28 cellular contexts compared by ENCODE assay signal in the genomic region with DNA sequence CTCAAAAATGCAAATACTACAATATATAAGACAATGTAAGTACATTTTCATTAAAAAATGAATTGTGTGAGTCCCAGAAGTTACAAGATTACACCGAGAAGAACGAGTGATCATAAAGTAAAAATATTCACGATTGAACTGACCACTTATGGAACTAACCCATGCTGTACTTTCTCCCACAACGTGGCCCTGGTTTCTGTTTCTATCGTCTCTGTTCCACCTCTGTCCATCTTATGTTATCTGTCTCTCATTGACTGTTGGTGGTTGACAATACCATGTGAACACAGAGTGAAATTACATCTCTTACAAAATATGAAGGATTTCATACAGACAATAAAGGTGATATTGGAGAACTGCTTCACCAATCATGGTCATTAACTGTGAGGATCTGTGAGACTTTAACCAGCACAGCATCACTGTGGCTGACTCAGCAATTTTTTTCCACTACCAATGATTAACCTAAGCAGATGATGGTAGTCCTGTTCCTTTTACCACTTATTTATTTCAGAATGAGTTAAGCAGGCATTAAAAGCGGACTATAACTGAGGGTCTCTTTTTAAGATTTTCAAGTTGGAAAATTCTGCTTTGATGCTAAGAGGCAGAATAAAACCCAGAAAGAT.
A peak's percentile ranks its signal among the peaks of the same experiment; 100 is the strongest.
DNase-seq lines count a peak whose midpoint lies in the region; ATAC-seq and TF ChIP-seq lines count a peak whose summit lies in the region.
"Had no signal": no experiment of that assay in that cellular context is flagged by ENCODE, and none has a peak within 500 bp of the region (broad histone marks: within the 10 kb centered on the region; RNA-seq: fewer than 3 reads in every experiment).

No MANE protein-coding gene starts in this region.

- DNase-seq in MM.1S, result peak; percentile 27
- DNase-seq in renal cortical epithelial cell (ENCODE audit: low read depth), result peak; percentile 76
- DNase-seq in NCI-H2196 treated with DMSO at 0.1 percent for 48 hours (lab: John Stamatoyannopoulos, UW; ENCODE audit: unreplicated experiment), result no peak
- DNase-seq in thyroid gland, result no peak
- no peak for DNase-seq in NCI-H187 treated with DMSO at 0.1 percent for 48 hours (lab: John Stamatoyannopoulos, UW)
- DNase-seq: activated CD4-positive, alpha-beta T cell treated with anti-CD3 and anti-CD28 coated beads, Interleukin-2, amount 50 U/mL, for 48 hours; activated naive CD4-positive, alpha-beta T cell treated with anti-CD3 and anti-CD28 coated beads, Interleukin-2, amount 50 U/mL, for 16 hours; amygdala; Calu3; hypothalamus; immature natural killer cell; mesendoderm; NCI-H1048; NCI-H1694; NCI-H2171 treated with DMSO at 0.1 percent for 48 hours; NCI-H526; RPMI8226; sigmoid colon; stimulated activated naive B cell treated with anti-CD40 and anti-IgM and Interleukin-4, amounts not matched to agents 10 μg/mL and 1 μg/mL and 100 μg/mL, for 72 hours; T-helper 1 cell; upper lobe of right lung had no signal

- H2AFZ ChIP-seq in MM.1S (ENCODE audit: low read length), result no peak overlapping the region

- no peaks in the 10 kb centered on the region for H3K9me2 ChIP-seq in MM.1S (replicated peaks; ENCODE audit: insufficient read depth, low read length)

- no peaks in the 10 kb centered on the region for H3K79me2 ChIP-seq in MM.1S (ENCODE audit: low read length)

- H3K27me3 ChIP-seq in MM.1S (replicated peaks; ENCODE audit: insufficient read depth, low read length) (no peaks in the 10 kb centered on the region), thyroid gland (no peaks in the 10 kb centered on the region)
- H3K27me3 ChIP-seq: gastroesophageal sphincter, sigmoid colon, upper lobe of right lung had no signal

- H3K9me3 ChIP-seq in MM.1S (replicated peaks; ENCODE audit: insufficient read depth, low read length) (no peaks in the 10 kb centered on the region), thyroid gland (no peaks in the 10 kb centered on the region)
- H3K9me3 ChIP-seq: sigmoid colon, upper lobe of right lung had no signal

- TF ChIP-seq POLR2A in thyroid gland (IDR thresholded peaks at IDR 0.05), result no peak

- peak overlapping the region; percentile 31; the same call in 1 of the 2 replicates for H3K4me2 ChIP-seq in MM.1S (ENCODE audit: low read depth, low read length)

- ATAC-seq in GM18873 (IDR thresholded peaks at IDR 0.05; ENCODE audit: low FRiP score, unreplicated experiment), result peak; percentile 56
- peak; percentile 64 for ATAC-seq in HG02642 (IDR thresholded peaks at IDR 0.05; ENCODE audit: poor library complexity, unreplicated experiment)
- ATAC-seq: activated CD4-positive, CD25-positive, alpha-beta regulatory T cell treated with anti-CD3 and anti-CD28 coated beads, Interleukin-2, amount 50 U/mL, for 24 hours; gastroesophageal sphincter; left lobe of liver; stimulated activated naive B cell treated with anti-CD40 and anti-IgM and Interleukin-4, amounts not matched to agents 10 μg/mL and 1 μg/mL and 100 μg/mL, for 72 hours; upper lobe of right lung had no signal

- no peaks in the 10 kb centered on the region for H4K20me1 ChIP-seq in MM.1S (ENCODE audit: insufficient read depth, low read length)

- intact Hi-C loops in thyroid gland (cut with DNase I), result no loop called here

- H3K36me3 ChIP-seq in MM.1S (replicated peaks; ENCODE audit: insufficient read depth, low read length), result no peaks in the 10 kb centered on the region
- H3K36me3 ChIP-seq in thyroid gland, result no peaks in the 10 kb centered on the region
- H3K36me3 ChIP-seq: gastroesophageal sphincter, sigmoid colon, upper lobe of right lung had no signal

- no peak overlapping the region for H3K4me3 ChIP-seq in MM.1S (ENCODE audit: low read length)
- H3K4me3 ChIP-seq in thyroid gland (replicated peaks in 1 of 3), result no peak overlapping the region
- H3K4me3 ChIP-seq: gastroesophageal sphincter, sigmoid colon, upper lobe of right lung had no signal

- H3K27ac ChIP-seq in MM.1S (ENCODE audit: low read length) (no peak overlapping the region), thyroid gland (no peak overlapping the region)
- H3K27ac ChIP-seq: C4-2B, gastroesophageal sphincter, HL-60, sigmoid colon, upper lobe of right lung had no signal

- no peaks in the 10 kb centered on the region for H3F3A ChIP-seq in MM.1S (ENCODE audit: insufficient read depth, low read length)

- no peak overlapping the region for H3K9ac ChIP-seq in MM.1S (ENCODE audit: low read length)

- TF ChIP-seq CTCF in MM.1S (IDR thresholded peaks at IDR 0.05; ENCODE audit: low read length), result no peak
- no peak for TF ChIP-seq CTCF in thyroid gland (IDR thresholded peaks at IDR 0.05)

- WGBS in thyroid gland, 2 donors, result 93 to 96% methylated on average over 6 of the region's 6 CpGs

- H3K4me1 ChIP-seq in MM.1S (ENCODE audit: low read length) (0 out of 2 replicates have a peak, but pooled peaks cover 9% of the 10 kb centered on the region), thyroid gland (no peaks in the 10 kb centered on the region)
- H3K4me1 ChIP-seq: gastroesophageal sphincter, sigmoid colon, upper lobe of right lung had no signal

Comparison
In these comparisons a context has a peak if more than half of its experiments do, and no peak if none do; other contexts are left out.
1. DNase-seq: peak in MM.1S (single experiment) and renal cortical epithelial cell (single experiment); none in NCI-H2196 treated with DMSO at 0.1 percent for 48 hours (single experiment), thyroid gland (0 of 2) and NCI-H187 treated with DMSO at 0.1 percent for 48 hours (single experiment).